26 cellular contexts compared by ENCODE assay signal in the genomic region with DNA sequence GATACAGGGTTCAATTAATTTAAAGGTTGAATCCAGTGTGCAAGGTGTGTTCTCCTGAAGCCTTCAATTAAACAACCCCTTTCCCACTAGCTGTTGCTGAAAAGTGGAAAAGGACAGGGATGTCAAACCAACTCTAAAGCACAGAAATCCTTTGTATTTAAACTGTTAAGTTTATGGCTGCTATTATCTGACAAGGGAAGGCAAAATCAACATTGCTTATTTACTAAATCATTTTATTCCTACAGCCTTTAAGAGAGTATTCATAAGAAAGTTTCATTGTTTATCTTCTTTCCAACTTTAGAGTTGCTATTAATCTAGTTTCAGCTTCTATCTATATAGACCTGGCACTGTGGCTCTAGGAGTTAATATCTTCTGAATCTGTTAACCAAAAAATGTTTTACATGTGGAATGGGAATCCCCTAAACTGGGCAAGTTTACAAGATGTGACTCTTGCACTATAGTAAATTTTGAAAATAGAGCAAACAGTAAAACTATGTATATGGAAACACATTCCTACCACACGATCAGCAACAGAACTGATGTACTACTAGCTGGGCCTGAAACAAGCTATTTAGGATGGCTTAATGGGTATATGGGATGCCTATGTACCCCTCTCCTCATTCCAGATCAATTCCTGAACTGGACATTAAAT. TPM values are rescaled to one million over a fixed set of nuclear protein-coding genes. Genes with fewer than 3 reads are reported as not detected.
A peak's percentile ranks its signal among the peaks of the same experiment; 100 is the strongest.
DNase-seq lines count a peak whose midpoint lies in the region; ATAC-seq, FAIRE-seq and TF ChIP-seq lines count a peak whose summit lies in the region.
"Had no signal": no experiment of that assay in that cellular context is flagged by ENCODE, and none has a peak within 500 bp of the region (broad histone marks: within the 10 kb centered on the region; RNA-seq: fewer than 3 reads in every experiment).

No MANE protein-coding gene starts in this region.

- peaks cover 69% of the 10 kb centered on the region for H3K36me3 Mint-ChIP-seq in activated T-cell treated with anti-CD3 and anti-CD28 coated beads, Interleukin-2, amount 50 U/mL, for 24 hours (ENCODE audit: low read depth)
- peaks cover 35% of the 10 kb centered on the region for H3K36me3 Mint-ChIP-seq in activated T-helper 1 cell treated with anti-CD3 and anti-CD28 coated beads, Interleukin-12 subunit alpha, Interleukin-12 subunit beta, Interleukin-2, Interleukin-4 antibody, amounts not matched to agents 30 ng/mL and 10 ng/mL and 1 ng/mL, durations not matched to agents 14 hours and 24 hours and 36 hours (ENCODE audit: low read depth)

- POLR2A ChIA-PET in GM10248 (lab: Yijun Ruan, JAX), result no interaction called here

- peaks cover 5% of the 10 kb centered on the region for H3K79me2 ChIP-seq in neural cell (replicated peaks; ENCODE audit: insufficient read depth, low read length)

- peaks cover under 1% of the 10 kb centered on the region for H3K9me3 Mint-ChIP-seq in activated T-cell treated with anti-CD3 and anti-CD28 coated beads, Interleukin-2, amount 50 U/mL, for 24 hours
- H3K9me3 Mint-ChIP-seq in activated T-helper 1 cell treated with anti-CD3 and anti-CD28 coated beads, Interleukin-12 subunit alpha, Interleukin-12 subunit beta, Interleukin-2, Interleukin-4 antibody, amounts not matched to agents 30 ng/mL and 10 ng/mL and 1 ng/mL, durations not matched to agents 14 hours and 24 hours and 36 hours, result peaks cover 4% of the 10 kb centered on the region

- no peak for TF ChIP-seq CTCF in neural cell (IDR thresholded peaks at IDR 0.05; ENCODE audit: poor library complexity, severe bottlenecking)
- no peak for TF ChIP-seq CTCF in GM10248 (IDR thresholded peaks at IDR 0.05; ENCODE audit: control extremely low read depth, extremely low read depth, low read depth, missing control alignments)

- no peak overlapping the region for H3K9ac ChIP-seq in neural cell (ENCODE audit: low read length)

- no peaks in the 10 kb centered on the region for H3K27me3 ChIP-seq in neural cell (ENCODE audit: insufficient read depth, low read depth, low read length)
- H3K27me3 ChIP-seq: body of pancreas, left lung had no signal

- H3K27ac ChIP-seq in neural cell (ENCODE audit: low read length), result peak overlapping the region; percentile 4
- H3K27ac ChIP-seq: C4-2B, epithelial cell of prostate, left lung, SK-N-MC had no signal

- H4K20me1 ChIP-seq in neural cell (ENCODE audit: insufficient read depth), result no peaks in the 10 kb centered on the region

- no peaks in the 10 kb centered on the region for H3K9me3 ChIP-seq in neural cell (ENCODE audit: low read length)
- H3K9me3 ChIP-seq: body of pancreas had no signal

- H2AFZ ChIP-seq in neural cell (ENCODE audit: low read depth, low read length), result no peak overlapping the region

- no peaks in the 10 kb centered on the region for H3K9me2 ChIP-seq in neural cell (ENCODE audit: insufficient read depth, low read length)

- no peak for DNase-seq in activated T-cell treated with anti-CD3 and anti-CD28 coated beads, Interleukin-2, amount 50 U/mL, for 24 hours
- DNase-seq in activated T-cell treated with anti-CD3 and anti-CD28 coated beads for 4 hours (no peak), GM10248 (ENCODE audit: extremely low spot score) (no peak), GM19239 (ENCODE audit: insufficient read length, low spot score) (no peak)
- DNase-seq in activated T-helper 1 cell treated with anti-CD3 and anti-CD28 coated beads, Interleukin-12 subunit alpha, Interleukin-12 subunit beta, Interleukin-2, Interleukin-4 antibody, amounts not matched to agents 30 ng/mL and 10 ng/mL and 1 ng/mL, durations not matched to agents 14 hours and 24 hours and 36 hours (ENCODE audit: low spot score), result no peak
- DNase-seq: activated CD4-positive, alpha-beta T cell treated with anti-CD3 and anti-CD28 coated beads for 48 hours; activated CD8-positive, alpha-beta memory T cell treated with anti-CD3 and anti-CD28 coated beads, Interleukin-2, amount 50 U/mL, for 4 hours; body of pancreas; dermis blood vessel endothelial cell; DMS 273 treated with DMSO at 0.1 percent for 48 hours; GOT3; Karpas-422; left lung; midbrain; NCI-H82; stimulated activated CD4-positive, alpha-beta T cell treated with anti-CD3 and anti-CD28 coated beads, Interleukin-12 subunit alpha, Interleukin-12 subunit beta, amount 100 ng/mL, for 4 hours had no signal

- no peaks in the 10 kb centered on the region for H3F3A ChIP-seq in neural cell (ENCODE audit: insufficient read depth, low read length, poor library complexity, severe bottlenecking)

- peak overlapping the region; percentile 5 for H3K27ac Mint-ChIP-seq in activated T-cell treated with anti-CD3 and anti-CD28 coated beads, Interleukin-2, amount 50 U/mL, for 24 hours
- peak overlapping the region; percentile 22 for H3K27ac Mint-ChIP-seq in activated T-helper 1 cell treated with anti-CD3 and anti-CD28 coated beads, Interleukin-12 subunit alpha, Interleukin-12 subunit beta, Interleukin-2, Interleukin-4 antibody, amounts not matched to agents 30 ng/mL and 10 ng/mL and 1 ng/mL, durations not matched to agents 14 hours and 24 hours and 36 hours

- intact Hi-C loops in activated T-helper 1 cell treated with anti-CD3 and anti-CD28 coated beads, Interleukin-12 subunit alpha, Interleukin-12 subunit beta, Interleukin-2, Interleukin-4 antibody, amounts not matched to agents 30 ng/mL and 10 ng/mL and 1 ng/mL, durations not matched to agents 14 hours and 24 hours and 36 hours (cut with micrococcal nuclease), result loop anchor here (2.0 kb wide), 1 partner anchor 13 kb away; no protein-coding TSS in a partner anchor

- peaks cover 60% of the 10 kb centered on the region for H3K4me1 Mint-ChIP-seq in activated T-cell treated with anti-CD3 and anti-CD28 coated beads, Interleukin-2, amount 50 U/mL, for 24 hours (ENCODE audit: low read depth)
- peaks cover 65% of the 10 kb centered on the region for H3K4me1 Mint-ChIP-seq in activated T-helper 1 cell treated with anti-CD3 and anti-CD28 coated beads, Interleukin-12 subunit alpha, Interleukin-12 subunit beta, Interleukin-2, Interleukin-4 antibody, amounts not matched to agents 30 ng/mL and 10 ng/mL and 1 ng/mL, durations not matched to agents 14 hours and 24 hours and 36 hours (ENCODE audit: low read depth)

- H3K36me3 ChIP-seq in neural cell (ENCODE audit: insufficient read depth, low read length), result no peaks in the 10 kb centered on the region
- H3K36me3 ChIP-seq: left lung had no signal

- no peak for TF ChIP-seq RAD21 in neural cell (conservative IDR thresholded peaks at IDR 0.05)

- no peak overlapping the region for H3K4me3 ChIP-seq in neural cell (ENCODE audit: low read length)
- H3K4me3 ChIP-seq: body of pancreas, left lung, SK-N-MC had no signal

- H3K4me2 ChIP-seq in neural cell (ENCODE audit: low read length), result no peak overlapping the region

- ATAC-seq in HG02588 (IDR thresholded peaks at IDR 0.05; ENCODE audit: unreplicated experiment), result peak; percentile 37
- ATAC-seq in HG03025 (IDR thresholded peaks at IDR 0.05; ENCODE audit: low FRiP score, unreplicated experiment), result no peak
- ATAC-seq: activated naive CD4-positive, alpha-beta T cell treated with anti-CD3 and anti-CD28 coated beads, Interleukin-2, amount 50 U/mL, for 72 hours; body of pancreas; left lung had no signal

- H3K27me3 Mint-ChIP-seq in activated T-cell treated with anti-CD3 and anti-CD28 coated beads, Interleukin-2, amount 50 U/mL, for 24 hours, result no peaks in the 10 kb centered on the region
- H3K27me3 Mint-ChIP-seq in activated T-helper 1 cell treated with anti-CD3 and anti-CD28 coated beads, Interleukin-12 subunit alpha, Interleukin-12 subunit beta, Interleukin-2, Interleukin-4 antibody, amounts not matched to agents 30 ng/mL and 10 ng/mL and 1 ng/mL, durations not matched to agents 14 hours and 24 hours and 36 hours (ENCODE audit: insufficient read depth), result no peaks in the 10 kb centered on the region

- no peak for TF ChIP-seq EP300 in neural cell (conservative IDR thresholded peaks at IDR 0.05; ENCODE audit: poor library complexity, severe bottlenecking)

- no peak for FAIRE-seq in GM19239 (lab: Jason Lieb, UNC)
- FAIRE-seq: A204.1, RCC 7860, TTC549 had no signal

- CTCF ChIA-PET in GM10248 (lab: Yijun Ruan, JAX), result interaction anchor here (1.0 to 2.1 kb wide), 11 partner anchors 10 to 63 kb away, joined by 3 to 10 read pairs (median 3); no protein-coding TSS in a partner anchor

- no peak overlapping the region for H3K4me3 Mint-ChIP-seq in activated T-cell treated with anti-CD3 and anti-CD28 coated beads, Interleukin-2, amount 50 U/mL, for 24 hours
- no peak overlapping the region for H3K4me3 Mint-ChIP-seq in activated T-helper 1 cell treated with anti-CD3 and anti-CD28 coated beads, Interleukin-12 subunit alpha, Interleukin-12 subunit beta, Interleukin-2, Interleukin-4 antibody, amounts not matched to agents 30 ng/mL and 10 ng/mL and 1 ng/mL, durations not matched to agents 14 hours and 24 hours and 36 hours

TF ChIP-seq in neural cell, 6 proteins besides CTCF, POLR2A, EP300 and RAD21:
- TF ChIP-seq SMC3 (conservative IDR thresholded peaks at IDR 0.05; ENCODE audit: poor library complexity) (no peak), TAF1 (IDR thresholded peaks at IDR 0.05; ENCODE audit: low read depth) (no peak)

RNA-seq across cellular contexts. Expression of gene CDK6, which starts 53.0 kb away (rescaled TPM):
- 328 and 332 TPM in 2 replicates for total RNA-seq in activated T-helper 1 cell treated with anti-CD3 and anti-CD28 coated beads, Interleukin-12 subunit alpha, Interleukin-12 subunit beta, Interleukin-2, Interleukin-4 antibody, amounts not matched to agents 30 ng/mL and 10 ng/mL and 1 ng/mL, durations not matched to agents 14 hours and 24 hours and 36 hours
- polyA plus RNA-seq in neural cell, result 4.1 and 4.2 TPM in 2 replicates
- polyA minus RNA-seq in neural cell, result 14.1 and 18.4 TPM in 2 replicates
